In the genomic region with DNA sequence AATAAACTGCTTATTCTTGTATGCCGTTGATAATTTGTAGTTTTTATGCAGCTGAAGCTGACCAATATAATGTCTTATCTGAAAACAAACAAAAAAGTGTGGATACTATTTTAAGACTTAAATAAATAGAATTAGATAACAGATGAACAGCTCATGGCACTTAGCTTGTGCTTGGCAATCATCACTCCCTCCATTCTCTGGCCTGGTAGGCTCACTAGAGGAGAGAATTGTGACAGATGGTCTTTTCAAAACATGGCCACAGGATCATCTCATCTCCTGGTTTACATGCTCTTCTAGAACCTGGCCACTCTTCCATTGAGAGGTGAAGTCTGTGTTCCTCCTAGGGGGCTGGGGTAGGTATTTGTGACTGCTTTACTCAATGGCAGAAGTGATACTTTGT, we compare ENCODE assay signal across 19 cellular contexts. TPM values are rescaled to one million over a fixed set of nuclear protein-coding genes. Genes with fewer than 3 reads are reported as not detected.
"Had no signal": no experiment of that assay in that cellular context is flagged by ENCODE, and none has a peak within 500 bp of the region (broad histone marks: within the 10 kb centered on the region; RNA-seq: fewer than 3 reads in every experiment).

No MANE protein-coding gene starts in this region.

- DNase-seq: activated CD4-positive, alpha-beta memory T cell treated with anti-CD3 and anti-CD28 coated beads for 36 hours; activated CD4-positive, alpha-beta T cell treated with anti-CD3 and anti-CD28 coated beads for 36 hours; activated gamma-delta T cell treated with Interleukin-2 at 50 U/mL for 16 hours; activated naive CD8-positive, alpha-beta T cell treated with anti-CD3 and anti-CD28 coated beads for 36 hours; activated T-cell treated with anti-CD3 and anti-CD28 coated beads for 4 hours; amniotic stem cell; caudate nucleus; gastrocnemius medialis; head of caudate nucleus; immature natural killer cell; nephron progenitor cell; nucleus accumbens; retina; stimulated activated naive CD8-positive, alpha-beta T cell treated with anti-CD3 and anti-CD28 coated beads, Interleukin-15, Interleukin-2, amounts not matched to agents 100 U/mL and 50 U/mL, for 24 hours; substantia nigra; tibial artery had no signal

- ATAC-seq: activated CD4-positive, alpha-beta T cell treated with anti-CD3 and anti-CD28 coated beads for 36 hours; gastrocnemius medialis; stimulated activated naive CD8-positive, alpha-beta T cell treated with anti-CD3 and anti-CD28 coated beads, Interleukin-15, Interleukin-2, amounts not matched to agents 100 U/mL and 50 U/mL, for 24 hours; WTC11 had no signal

- H3K36me3 ChIP-seq: gastrocnemius medialis, tibial artery had no signal

- H3K9me3 ChIP-seq: gastrocnemius medialis, tibial artery had no signal

- H3K4me3 ChIP-seq: coronary artery, gastrocnemius medialis, tibial artery had no signal

- H3K4me1 ChIP-seq: gastrocnemius medialis, tibial artery had no signal

- H3K27me3 ChIP-seq: gastrocnemius medialis, tibial artery had no signal

- H3K27ac ChIP-seq: coronary artery, gastrocnemius medialis, tibial artery had no signal

RNA-seq across cellular contexts. Expression of gene RBP1, which starts 58.4 kb away (rescaled TPM):
- total RNA-seq: activated CD4-positive, alpha-beta memory T cell treated with anti-CD3 and anti-CD28 coated beads for 36 hours; activated CD4-positive, alpha-beta T cell treated with anti-CD3 and anti-CD28 coated beads for 36 hours; activated naive CD8-positive, alpha-beta T cell treated with anti-CD3 and anti-CD28 coated beads for 36 hours; activated T-helper 1 cell treated with anti-CD3 and anti-CD28 coated beads, Interleukin-12 subunit alpha, Interleukin-12 subunit beta, Interleukin-2, Interleukin-4 antibody, amounts not matched to agents 30 ng/mL and 10 ng/mL and 1 ng/mL, durations not matched to agents 14 hours and 24 hours and 36 hours had no signal
- polyA plus RNA-seq: immature natural killer cell had no signal
